Comparison of ENCODE assay signal across 9 cellular contexts in the genomic region with DNA sequence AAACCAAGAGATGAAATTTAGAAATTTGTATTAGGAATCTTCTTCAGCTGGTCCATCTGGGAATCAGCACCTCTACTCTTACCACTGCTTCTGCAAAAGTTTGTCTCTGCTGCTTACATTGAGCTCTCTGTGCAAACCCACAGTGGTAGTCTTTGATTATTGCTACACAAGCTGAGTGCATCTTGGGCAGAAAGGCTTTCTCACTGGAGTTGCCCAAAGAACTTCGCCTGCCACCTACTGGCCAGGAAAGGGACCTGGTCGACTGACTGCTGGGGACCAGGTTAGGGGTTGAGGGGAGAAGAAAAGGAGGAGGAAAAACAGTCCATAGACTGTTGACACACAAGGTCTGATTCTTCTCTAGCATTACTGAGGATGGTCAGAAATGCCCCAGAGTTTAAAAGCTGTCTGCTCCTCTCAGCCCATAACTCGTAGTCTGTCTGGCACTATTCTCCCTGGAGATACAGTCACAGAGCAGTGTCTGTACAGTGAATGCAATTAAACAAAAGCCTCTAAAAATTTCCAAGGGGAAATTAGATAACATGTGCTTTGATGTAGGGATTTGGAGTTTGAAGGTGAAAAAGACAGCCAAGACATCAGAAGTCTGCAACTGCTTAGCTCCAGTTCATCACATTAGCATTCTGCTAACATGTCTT.
A peak's percentile ranks its signal among the peaks of the same experiment; 100 is the strongest.
DNase-seq lines count a peak whose midpoint lies in the region; ATAC-seq, FAIRE-seq and TF ChIP-seq lines count a peak whose summit lies in the region.
"Had no signal": no experiment of that assay in that cellular context is flagged by ENCODE, and none has a peak within 500 bp of the region (broad histone marks: within the 10 kb centered on the region; RNA-seq: fewer than 3 reads in every experiment).

No MANE protein-coding gene starts in this region.

- DNase-seq in AG20443 (ENCODE audit: low spot score), result peak; percentile 50
- peak; percentile 38 for DNase-seq in GM18507 (ENCODE audit: extremely low spot score, insufficient read length, low read depth)
- DNase-seq in NCI-H1105 treated with DMSO at 0.1 percent for 48 hours (lab: John Stamatoyannopoulos, UW), result peak; percentile 24
- peak; percentile 19 for DNase-seq in activated CD4-positive, alpha-beta T cell treated with anti-CD3 and anti-CD28 coated beads, Interleukin-2, amount 50 U/mL, for 1 hour
- DNase-seq in erythroblast (lab: John Stamatoyannopoulos, UW), result peak; percentile 45 to 66
- no peak for DNase-seq in OCI-M2 (lab: John Stamatoyannopoulos, UW; ENCODE audit: unreplicated experiment)

- no peaks in the 10 kb centered on the region for H3K79me2 ChIP-seq in parathyroid adenoma

- H2AFZ ChIP-seq in parathyroid adenoma, result no peak overlapping the region

- H3K9ac ChIP-seq in parathyroid adenoma, result no peak overlapping the region

- ATAC-seq in HG02852 (IDR thresholded peaks at IDR 0.05; ENCODE audit: unreplicated experiment), result peak; percentile 92

- no peak overlapping the region for H3K4me3 ChIP-seq in parathyroid adenoma (ENCODE audit: low read depth, low read length)
- H3K4me3 ChIP-seq: SJSA1 had no signal

- no peak overlapping the region for H3K4me2 ChIP-seq in parathyroid adenoma (ENCODE audit: low read length)

- no peaks in the 10 kb centered on the region for H3K9me3 ChIP-seq in parathyroid adenoma (ENCODE audit: control insufficient read depth, low read length)
- H3K9me3 ChIP-seq: SJSA1 had no signal

- H3K27me3 ChIP-seq in parathyroid adenoma (ENCODE audit: control insufficient read depth, insufficient read depth, low read length), result no peaks in the 10 kb centered on the region
- H3K27me3 ChIP-seq: SJSA1 had no signal

- peak; percentile 17 for TF ChIP-seq CTCF in parathyroid adenoma (IDR thresholded peaks at IDR 0.05)

- H3K36me3 ChIP-seq in parathyroid adenoma (ENCODE audit: control insufficient read depth, insufficient read depth, low read length), result no peaks in the 10 kb centered on the region
- H3K36me3 ChIP-seq: SJSA1 had no signal

- no peak for TF ChIP-seq POLR2A in erythroblast (IDR thresholded peaks at IDR 0.05; ENCODE audit: low read length)

- H3K27ac ChIP-seq in parathyroid adenoma, result no peak overlapping the region
- H3K27ac ChIP-seq: SJSA1 had no signal

- H3K4me1 ChIP-seq in parathyroid adenoma, result no peaks in the 10 kb centered on the region

- peak; percentile 87 for FAIRE-seq in GM18507 (lab: Jason Lieb, UNC)
